In genomic region chr3:50264389-50264963, GRCh38 we compare ENCODE assay signal across 8 cellular contexts. TPM values are rescaled to one million over a fixed set of nuclear protein-coding genes. Genes with fewer than 3 reads are reported as not detected.
DNase-seq lines count a peak whose midpoint lies in the region; ATAC-seq and TF ChIP-seq lines count a peak whose summit lies in the region.

No MANE protein-coding gene starts in this region.

- CTCF ChIA-PET in GM10248 (lab: Yijun Ruan, JAX): interaction anchor here (1.2 to 4.6 kb wide), 7 partner anchors 7 to 72 kb away, joined by 3 to 19 read pairs (median 5); no protein-coding TSS in a partner anchor

- no peak overlapping the region for H3K4ac ChIP-seq in neuronal stem cell (ENCODE audit: low read length)

- H2AFZ ChIP-seq in neuronal stem cell (ENCODE audit: low read length): peak overlapping the region; percentile 77

- H4K8ac ChIP-seq in neuronal stem cell (ENCODE audit: low read depth, low read length): peak overlapping the region; percentile 99

- H2BK5ac ChIP-seq in neuronal stem cell (ENCODE audit: low read length): peak overlapping the region; percentile 80

- TF ChIP-seq CTCF in RWPE2 (IDR thresholded peaks at IDR 0.05; ENCODE audit: poor library complexity, severe bottlenecking): no peak
- peak; percentile 9 for TF ChIP-seq CTCF in fibroblast of the aortic adventitia (IDR thresholded peaks at IDR 0.05; ENCODE audit: insufficient read depth, low read length)
- TF ChIP-seq CTCF in GM10248 (IDR thresholded peaks at IDR 0.05; ENCODE audit: control extremely low read depth, extremely low read depth, low read depth, missing control alignments): no peak

- WGBS in neuronal stem cell (ENCODE audit: extremely low coverage in 2 of 2, insufficient read length in 2 of 2, insufficient replicate concordance in 1 of 2), 2 donors: no CpG with 5 or more reads among the region's 7 CpGs

- H3K4me2 ChIP-seq in neuronal stem cell (ENCODE audit: insufficient read depth, low read length, poor library complexity, severe bottlenecking): peak overlapping the region; percentile 42

- H3K23ac ChIP-seq in neuronal stem cell (ENCODE audit: low read depth, low read length, poor library complexity): no peak overlapping the region

- DNase-seq in Caki2 (ENCODE audit: low read depth): peak; percentile 97
- peak; percentile 87 for DNase-seq in RWPE2 (ENCODE audit: low spot score)
- DNase-seq in fibroblast of the aortic adventitia (ENCODE audit: low read depth): peak; percentile 91
- DNase-seq in neuronal stem cell (ENCODE audit: low spot score): peak; percentile 96
- DNase-seq in DMS79 treated with DMSO at 0.1 percent for 48 hours (lab: John Stamatoyannopoulos, UW): no peak
- no peak for DNase-seq in GM10248 (ENCODE audit: extremely low spot score)

- H3K27ac ChIP-seq in RWPE2 (ENCODE audit: poor library complexity, severe bottlenecking): peak overlapping the region; percentile 93
- peak overlapping the region; percentile 95 for H3K27ac ChIP-seq in neuronal stem cell (replicated peaks; ENCODE audit: low read length)

- peak overlapping the region; percentile 89 for H3K18ac ChIP-seq in neuronal stem cell (ENCODE audit: low read length)

- no peaks in the 10 kb centered on the region for H3K27me3 ChIP-seq in RWPE2 (ENCODE audit: insufficient read depth, poor library complexity, severe bottlenecking)
- H3K27me3 ChIP-seq in neuronal stem cell (ENCODE audit: control insufficient read depth in 3 of 3, insufficient read depth in 3 of 3, low read depth in 1 of 3, low read length in 3 of 3): no peaks in the 10 kb centered on the region

- H3K4me3 ChIP-seq in RWPE2 (ENCODE audit: severe bottlenecking) (no peak overlapping the region), fibroblast of the aortic adventitia (ENCODE audit: low read depth, low read length) (no peak overlapping the region), neuronal stem cell (ENCODE audit: low read length in 2 of 2) (no peak overlapping the region)

- H4K91ac ChIP-seq in neuronal stem cell (ENCODE audit: low read depth, low read length, poor library complexity): peak overlapping the region; percentile 64

- H2BK15ac ChIP-seq in neuronal stem cell (ENCODE audit: low read length): peak overlapping the region; percentile 23

- peak overlapping the region; percentile 66 for H2AK5ac ChIP-seq in neuronal stem cell (ENCODE audit: low read depth, low read length)

- H3K79me1 ChIP-seq in neuronal stem cell (ENCODE audit: low read depth, low read length): peaks cover 3% of the 10 kb centered on the region

- POLR2A ChIA-PET in GM10248 (lab: Yijun Ruan, JAX): interaction anchor here (0.6 kb wide), 1 partner anchor 38 kb away, joined by 3 read pairs; no protein-coding TSS in a partner anchor

- peak overlapping the region; percentile 2 for H2BK120ac ChIP-seq in neuronal stem cell (ENCODE audit: low read depth, low read length)

- H3K36me3 ChIP-seq in RWPE2 (ENCODE audit: low read depth): peaks cover under 1% of the 10 kb centered on the region; the same call in 1 of the 2 replicates
- peaks cover under 1 to 2% of the 10 kb centered on the region in 2 donors for H3K36me3 ChIP-seq in neuronal stem cell (replicated peaks in 1 of 2; ENCODE audit: control insufficient read depth in 2 of 2, insufficient read depth in 2 of 2, low read length in 2 of 2)

- ATAC-seq in RWPE2 (ENCODE audit: low read depth) (peak; percentile 41), GM21528 (IDR thresholded peaks at IDR 0.05; ENCODE audit: low FRiP score, unreplicated experiment) (no peak), HG02759 (IDR thresholded peaks at IDR 0.05; ENCODE audit: unreplicated experiment) (no peak)

- no peaks in the 10 kb centered on the region for H3K9me3 ChIP-seq in RWPE2 (ENCODE audit: severe bottlenecking)
- no peaks in the 10 kb centered on the region for H3K9me3 ChIP-seq in neuronal stem cell (replicated peaks in 1 of 2; ENCODE audit: control insufficient read depth in 2 of 2, insufficient read depth in 1 of 2, low read depth in 1 of 2, low read length in 2 of 2)

- peak overlapping the region; percentile 39 for H3K14ac ChIP-seq in neuronal stem cell (ENCODE audit: low read length)

- peak overlapping the region; percentile 32 for H3K9ac ChIP-seq in neuronal stem cell (ENCODE audit: low read depth, low read length, poor library complexity)

- peak overlapping the region; percentile 3 for H2BK12ac ChIP-seq in neuronal stem cell (ENCODE audit: low read length)

- in situ Hi-C loops in Caki2 (cut with HindIII; ENCODE audit: low pct_unique_long_range_greater_than_20kb, low sequenced_read_pairs): no loop called here

- H3K4me1 ChIP-seq in RWPE2 (ENCODE audit: insufficient read depth, poor library complexity, severe bottlenecking): peaks cover 32% of the 10 kb centered on the region
- H3K4me1 ChIP-seq in neuronal stem cell (ENCODE audit: control insufficient read depth in 2 of 2, insufficient read depth in 1 of 2, low read depth in 1 of 2, low read length in 2 of 2): peaks cover 56 to 72% of the 10 kb centered on the region in 2 donors

RNA-seq across cellular contexts. Expression of gene SEMA3B, which starts 4.5 kb away (rescaled TPM):
- 99.9 and 105 TPM in 2 replicates for total RNA-seq in Caki2 (2014; rRNA removed; shearing (Covaris generic); ENCODE audit: low replicate concordance)
- 9.7 and 110 TPM in 2 replicates for total RNA-seq in fibroblast of the aortic adventitia (ENCODE audit: low replicate concordance)
- polyA plus RNA-seq in neuronal stem cell (2013, experiment 1 of 2): 5.0 TPM
- polyA plus RNA-seq in neuronal stem cell (2013, experiment 2 of 2): 5.2 TPM

RNA-seq across cellular contexts. Expression of gene LSMEM2, which starts 14.4 kb away (rescaled TPM):
- total RNA-seq in Caki2 (2014; rRNA removed; shearing (Covaris generic); ENCODE audit: low replicate concordance): not detected in 2 replicates
- not detected in 2 replicates for total RNA-seq in fibroblast of the aortic adventitia (ENCODE audit: low replicate concordance)
- polyA plus RNA-seq in neuronal stem cell (2013, experiment 1 of 2): 0.28 TPM
- polyA plus RNA-seq in neuronal stem cell (2013, experiment 2 of 2): 0.21 TPM

RNA-seq across cellular contexts. Expression of gene IFRD2, which starts 27.8 kb away (rescaled TPM):
- total RNA-seq in Caki2 (2014; rRNA removed; shearing (Covaris generic); ENCODE audit: low replicate concordance): 69.5 and 114 TPM in 2 replicates
- total RNA-seq in fibroblast of the aortic adventitia (ENCODE audit: low replicate concordance): 45.3 and 72.7 TPM in 2 replicates
- 23.1 TPM for polyA plus RNA-seq in neuronal stem cell (2013, experiment 1 of 2)
- 22.1 TPM for polyA plus RNA-seq in neuronal stem cell (2013, experiment 2 of 2)

RNA-seq across cellular contexts. Expression of gene GNAI2, which starts 28.5 kb away (rescaled TPM):
- 100 and 121 TPM in 2 replicates for total RNA-seq in Caki2 (2014; rRNA removed; shearing (Covaris generic); ENCODE audit: low replicate concordance)
- total RNA-seq in fibroblast of the aortic adventitia (ENCODE audit: low replicate concordance): 195 and 203 TPM in 2 replicates
- 457 TPM for polyA plus RNA-seq in neuronal stem cell (2013, experiment 1 of 2)
- 458 TPM for polyA plus RNA-seq in neuronal stem cell (2013, experiment 2 of 2)

RNA-seq across cellular contexts. Expression of gene HYAL3, which starts 34.7 kb away (rescaled TPM):
- total RNA-seq in Caki2 (2014; rRNA removed; shearing (Covaris generic); ENCODE audit: low replicate concordance): 2.8 and 3.1 TPM in 2 replicates
- 1.2 and 3.1 TPM in 2 replicates for total RNA-seq in fibroblast of the aortic adventitia (ENCODE audit: low replicate concordance)
- 2.5 TPM for polyA plus RNA-seq in neuronal stem cell (2013, experiment 1 of 2)
- 2.0 TPM for polyA plus RNA-seq in neuronal stem cell (2013, experiment 2 of 2)

Comparison
In these comparisons a context has a peak if more than half of its experiments do, and no peak if none do; other contexts are left out.
1. DNase-seq: peak in Caki2 (single experiment), RWPE2 (single experiment), fibroblast of the aortic adventitia (single experiment) and neuronal stem cell (single experiment); none in DMS79 treated with DMSO at 0.1 percent for 48 hours (single experiment) and GM10248 (single experiment).